Comparison of ENCODE assay signal across 17 cellular contexts in genomic region chr16:35561346-35561745, GRCh38.
DNase-seq lines count a peak whose midpoint lies in the region; ATAC-seq and TF ChIP-seq lines count a peak whose summit lies in the region.
"Had no signal": no experiment of that assay in that cellular context is flagged by ENCODE, and none has a peak within 500 bp of the region (broad histone marks: within the 10 kb centered on the region; RNA-seq: fewer than 3 reads in every experiment).

No MANE protein-coding gene starts in this region.

- peak overlapping the region; percentile 38; the same call in 1 of the 2 replicates for H3K27ac ChIP-seq in BLaER1
- peak overlapping the region; percentile 87 for H3K27ac ChIP-seq in KOPT-K1 (ENCODE audit: low read depth, low read length, poor library complexity, severe bottlenecking)
- no peak overlapping the region for H3K27ac ChIP-seq in PC-3 (ENCODE audit: low read length)
- H3K27ac ChIP-seq: GM23248 had no signal

- no peaks in the 10 kb centered on the region for H3F3A ChIP-seq in PC-3 (ENCODE audit: low read length, unreplicated experiment)

- TF ChIP-seq CTCF in PC-3 (conservative IDR thresholded peaks at IDR 0.05; ENCODE audit: low read depth, low read length) = no peak

- H3K27me3 ChIP-seq in BLaER1 (no peaks in the 10 kb centered on the region), PC-3 (ENCODE audit: low read length) (no peaks in the 10 kb centered on the region)

- CTCF ChIA-PET in PC-3 (lab: Charles Lee) = no interaction called here

- DNase-seq in left lobe of liver (ENCODE audit: low spot score) (peak; percentile 70), PC-3 (no peak), DMS79 treated with DMSO at 0.1 percent for 48 hours (lab: John Stamatoyannopoulos, UW) (no peak), NCI-H748 treated with DMSO at 0.1 percent for 48 hours (lab: John Stamatoyannopoulos, UW) (no peak)
- DNase-seq: C1 segment of cervical spinal cord; Calu3; CD4-positive, alpha-beta memory T cell; COR-L47; DMS53; EL; GDM1; GM23248; H7; HCEC 1CT had no signal

- H3K79me2 ChIP-seq in PC-3 (ENCODE audit: low read length) = no peaks in the 10 kb centered on the region

- H3K4me2 ChIP-seq in BLaER1 = peak overlapping the region; percentile 26
- H3K4me2 ChIP-seq in PC-3 (ENCODE audit: low read length) = no peak overlapping the region

- H3K4me1 ChIP-seq in BLaER1 (peaks cover 24% of the 10 kb centered on the region), PC-3 (ENCODE audit: insufficient read depth, low read length) (no peaks in the 10 kb centered on the region)

- H3K4me3 ChIP-seq in BLaER1 (no peak overlapping the region), PC-3 (ENCODE audit: low read length) (no peak overlapping the region)
- H3K4me3 ChIP-seq: GM12878, GM23248 had no signal

- BruUV-seq in PC-3 (replicated peaks; lab: Mats Ljungman, UMichigan) = no TSS peak

- no peak overlapping the region for H2AFZ ChIP-seq in PC-3 (ENCODE audit: low read length)
- H2AFZ ChIP-seq: GM23248 had no signal

- POLR2A ChIA-PET in PC-3 (lab: Charles Lee; ENCODE audit: unreplicated experiment) = no interaction called here

- ATAC-seq in left lobe of liver (peak; percentile 73), PC-3 (no peak)

- no peaks in the 10 kb centered on the region for H3K36me3 ChIP-seq in BLaER1
- no peaks in the 10 kb centered on the region for H3K36me3 ChIP-seq in KOPT-K1 (ENCODE audit: insufficient read depth, low read length)
- H3K36me3 ChIP-seq in PC-3 (ENCODE audit: low read depth, low read length) = no peaks in the 10 kb centered on the region

- H3K9ac ChIP-seq in BLaER1 (no peak overlapping the region), PC-3 (ENCODE audit: low read length) (no peak overlapping the region)
- H3K9ac ChIP-seq: GM23248 had no signal

- intact Hi-C loops in PC-3 (cut with micrococcal nuclease) = no loop called here

- H3K9me3 ChIP-seq in BLaER1 = no peaks in the 10 kb centered on the region
- peaks cover 71% of the 10 kb centered on the region for H3K9me3 ChIP-seq in KOPT-K1 (ENCODE audit: insufficient read depth, low read length, poor library complexity, severe bottlenecking)
- no peaks in the 10 kb centered on the region for H3K9me3 ChIP-seq in PC-3 (ENCODE audit: low read length)

- no peaks in the 10 kb centered on the region for H3K9me2 ChIP-seq in PC-3 (replicated peaks; ENCODE audit: low read length)

- H4K20me1 ChIP-seq in BLaER1 = no peaks in the 10 kb centered on the region
- H4K20me1 ChIP-seq in PC-3 (ENCODE audit: low read length) = no peaks in the 10 kb centered on the region
